ENCODE assay signal across 1 cellular context in the genomic region with DNA sequence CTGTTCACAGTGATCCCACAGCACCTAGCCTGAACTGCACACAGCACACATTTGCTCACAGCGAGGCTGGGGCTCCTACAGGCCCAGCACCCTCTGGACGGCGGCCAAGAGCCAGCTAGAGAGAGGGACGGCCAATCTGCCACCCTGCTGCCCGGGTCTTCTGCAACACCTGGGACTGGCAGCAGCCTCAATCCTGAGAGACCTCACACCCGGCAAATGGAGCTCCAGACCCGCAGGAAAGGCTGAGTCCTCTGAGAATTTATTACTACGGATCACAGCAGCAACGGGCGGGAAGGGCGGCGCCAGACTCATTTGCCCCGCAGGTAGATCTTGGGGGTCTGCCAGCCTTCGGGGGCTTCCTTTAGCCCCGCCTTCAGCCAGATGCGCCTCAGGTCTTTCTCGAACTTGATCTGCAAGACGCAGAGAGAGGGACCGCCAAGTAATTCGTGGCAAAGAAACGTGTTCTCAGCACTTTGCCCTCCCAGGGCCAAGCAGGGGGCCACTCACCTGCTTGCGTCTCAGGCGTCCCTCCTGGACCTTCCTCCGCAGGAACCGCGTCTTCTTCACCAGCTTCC.
TF ChIP-seq lines count a peak whose summit lies in the region.

No MANE protein-coding gene starts in this region.

TF ChIP-seq in SK-N-SH, 30 proteins besides CTCF, POLR2A, EP300 and RAD21 (continued from another document):
- TF ChIP-seq CHD2 (IDR thresholded peaks at IDR 0.05; ENCODE audit: low read length, partially characterized antibody), result no peak
- TF ChIP-seq, protein P1, sequence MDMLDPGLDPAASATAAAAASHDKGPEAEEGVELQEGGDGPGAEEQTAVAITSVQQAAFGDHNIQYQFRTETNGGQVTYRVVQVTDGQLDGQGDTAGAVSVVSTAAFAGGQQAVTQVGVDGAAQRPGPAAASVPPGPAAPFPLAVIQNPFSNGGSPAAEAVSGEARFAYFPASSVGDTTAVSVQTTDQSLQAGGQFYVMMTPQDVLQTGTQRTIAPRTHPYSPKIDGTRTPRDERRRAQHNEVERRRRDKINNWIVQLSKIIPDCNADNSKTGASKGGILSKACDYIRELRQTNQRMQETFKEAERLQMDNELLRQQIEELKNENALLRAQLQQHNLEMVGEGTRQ (IDR thresholded peaks at IDR 0.05; ENCODE audit: borderline replicate concordance, low read depth, low read length), result no peak
- TF ChIP-seq ELF1 (IDR thresholded peaks at IDR 0.05), result no peak
- TF ChIP-seq, protein P2, sequence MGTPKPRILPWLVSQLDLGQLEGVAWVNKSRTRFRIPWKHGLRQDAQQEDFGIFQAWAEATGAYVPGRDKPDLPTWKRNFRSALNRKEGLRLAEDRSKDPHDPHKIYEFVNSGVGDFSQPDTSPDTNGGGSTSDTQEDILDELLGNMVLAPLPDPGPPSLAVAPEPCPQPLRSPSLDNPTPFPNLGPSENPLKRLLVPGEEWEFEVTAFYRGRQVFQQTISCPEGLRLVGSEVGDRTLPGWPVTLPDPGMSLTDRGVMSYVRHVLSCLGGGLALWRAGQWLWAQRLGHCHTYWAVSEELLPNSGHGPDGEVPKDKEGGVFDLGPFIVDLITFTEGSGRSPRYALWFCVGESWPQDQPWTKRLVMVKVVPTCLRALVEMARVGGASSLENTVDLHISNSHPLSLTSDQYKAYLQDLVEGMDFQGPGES (IDR thresholded peaks at IDR 0.05; ENCODE audit: low read depth, low read length), result no peak
